In genomic region chr10:118003146-118003545, GRCh38 we compare ENCODE assay signal across 18 cellular contexts.
DNase-seq lines count a peak whose midpoint lies in the region; ATAC-seq and TF ChIP-seq lines count a peak whose summit lies in the region.
"Had no signal": no experiment of that assay in that cellular context is flagged by ENCODE, and none has a peak within 500 bp of the region (broad histone marks: within the 10 kb centered on the region; RNA-seq: fewer than 3 reads in every experiment).

No MANE protein-coding gene starts in this region.

- TF ChIP-seq CTCF in AG10803 (conservative IDR thresholded peaks at IDR 0.05; ENCODE audit: low read length) = no peak

- no peak overlapping the region for H3K4me3 ChIP-seq in AG10803 (ENCODE audit: low read length)
- H3K4me3 ChIP-seq: BLaER1 treated with 17β-estradiol and CSF1 and Interleukin-3, amounts not matched to agents 10 nM and 100 nM; GM23248; SJCRH30 had no signal

- ATAC-seq in HG03439 (IDR thresholded peaks at IDR 0.05; ENCODE audit: unreplicated experiment) = no peak
- ATAC-seq: PC-3 had no signal

- DNase-seq in NCI-H524 (lab: John Stamatoyannopoulos, UW) = peak; percentile 4 to 60
- no peak for DNase-seq in NCI-H524 treated with DMSO at 0.1 percent for 48 hours (lab: John Stamatoyannopoulos, UW)
- DNase-seq in AG10803 (ENCODE audit: low read depth) = peak; percentile 48
- DNase-seq in NCI-H69 (lab: John Stamatoyannopoulos, UW) = peak; percentile 11
- DNase-seq in fibroblast of peridontal ligament (ENCODE audit: extremely low read depth) = peak; percentile 40
- no peak for DNase-seq in kidney tubule cell (ENCODE audit: low spot score)
- no peak for DNase-seq in SHP77 treated with DMSO at 0.1 percent for 48 hours (lab: John Stamatoyannopoulos, UW)
- DNase-seq: CD8-positive, alpha-beta memory T cell; NCI-H1048; NCI-H1436 treated with DMSO at 0.1 percent for 48 hours; NCI-H2081; NCI-H2227 treated with DMSO at 0.1 percent for 48 hours; NCI-H526; PC-3 had no signal

Comparison
In these comparisons a context has a peak if more than half of its experiments do, and no peak if none do; other contexts are left out.
1. DNase-seq: peak in NCI-H524 (2 of 2), AG10803 (single experiment), NCI-H69 (single experiment) and fibroblast of peridontal ligament (single experiment); none in NCI-H524 treated with DMSO at 0.1 percent for 48 hours (single experiment), kidney tubule cell (single experiment) and SHP77 treated with DMSO at 0.1 percent for 48 hours (single experiment).